In genomic region chr6:35624341-35625070, GRCh38 we compare ENCODE assay signal across 10 cellular contexts.
DNase-seq lines count a peak whose midpoint lies in the region; ATAC-seq, FAIRE-seq and TF ChIP-seq lines count a peak whose summit lies in the region.
"Had no signal": no experiment of that assay in that cellular context is flagged by ENCODE, and none has a peak within 500 bp of the region (broad histone marks: within the 10 kb centered on the region; RNA-seq: fewer than 3 reads in every experiment).

No MANE protein-coding gene starts in this region.

- no peaks in the 10 kb centered on the region for H3K27me3 ChIP-seq in endothelial cell of umbilical vein (ENCODE audit: control insufficient read depth in 2 of 2, insufficient read depth in 2 of 2, low read length in 2 of 2)
- H3K27me3 ChIP-seq: left lung had no signal

- POLR2A ChIA-PET in endothelial cell of umbilical vein (lab: Charles Lee) = no interaction called here

- peak; percentile 23 to 41 for TF ChIP-seq CTCF in endothelial cell of umbilical vein (IDR thresholded peaks at IDR 0.05; ENCODE audit: extremely low read depth in 1 of 2, insufficient read depth in 1 of 2, low read depth in 1 of 2, low read length in 2 of 2)

- ATAC-seq in activated CD8-positive, alpha-beta memory T cell treated with anti-CD3 and anti-CD28 coated beads, Interleukin-2, amount 10 ng/mL, durations not matched to agents 7 days and 5 days = no peak
- peak; percentile 61 for ATAC-seq in stimulated activated naive CD8-positive, alpha-beta T cell treated with anti-CD3 and anti-CD28 coated beads, Interleukin-15, Interleukin-2, amounts not matched to agents 100 U/mL and 50 U/mL, for 24 hours
- ATAC-seq: left lung had no signal

- H3K4me3 ChIP-seq in endothelial cell of umbilical vein (replicated peaks in 1 of 3; ENCODE audit: insufficient read depth in 1 of 3, low read depth in 1 of 3, low read length in 3 of 3) = no peak overlapping the region
- H3K4me3 ChIP-seq: left lung had no signal

- no peaks in the 10 kb centered on the region for H3K9me3 ChIP-seq in endothelial cell of umbilical vein (replicated peaks; ENCODE audit: control insufficient read depth, insufficient read depth, low read length)
- H3K9me3 ChIP-seq: left lung had no signal

- H3K9ac ChIP-seq in endothelial cell of umbilical vein (replicated peaks; ENCODE audit: extremely low read depth, insufficient read depth, low read length) = no peak overlapping the region

- peaks cover 8% of the 10 kb centered on the region for H3K4me1 Mint-ChIP-seq in activated CD8-positive, alpha-beta memory T cell treated with anti-CD3 and anti-CD28 coated beads, Interleukin-2, amount 10 ng/mL, durations not matched to agents 7 days and 5 days

- no peaks in the 10 kb centered on the region for H3K27me3 Mint-ChIP-seq in activated CD8-positive, alpha-beta memory T cell treated with anti-CD3 and anti-CD28 coated beads, Interleukin-2, amount 10 ng/mL, durations not matched to agents 7 days and 5 days

- no peaks in the 10 kb centered on the region for H4K20me1 ChIP-seq in endothelial cell of umbilical vein (replicated peaks; ENCODE audit: control insufficient read depth, extremely low read depth, insufficient read depth, low read length)

- CTCF ChIA-PET in activated CD8-positive, alpha-beta memory T cell treated with anti-CD3 and anti-CD28 coated beads, Interleukin-2, amount 10 ng/mL, durations not matched to agents 7 days and 5 days (lab: Charles Lee) = interaction anchor here (0.7 to 4.5 kb wide), 17 partner anchors 10 to 128 kb away, joined by 3 to 25 read pairs (median 5); partner anchors contain the start of genes ARMC12 and TEAD3
- CTCF ChIA-PET in endothelial cell of umbilical vein (lab: Charles Lee) = interaction anchor here (0.6 to 5.2 kb wide), 32 partner anchors 10 to 112 kb away, joined by 3 to 56 read pairs (median 6); partner anchors contain the start of gene ARMC12

- H3K9me3 Mint-ChIP-seq in activated CD8-positive, alpha-beta memory T cell treated with anti-CD3 and anti-CD28 coated beads, Interleukin-2, amount 10 ng/mL, durations not matched to agents 7 days and 5 days (ENCODE audit: low read depth) = no peaks in the 10 kb centered on the region

- H3K27ac ChIP-seq in endothelial cell of umbilical vein (ENCODE audit: insufficient read depth, low read depth, low read length) = no peak overlapping the region

- peaks cover 0 to 4% of the 10 kb centered on the region in 2 experiments for H3K36me3 ChIP-seq in endothelial cell of umbilical vein (ENCODE audit: control insufficient read depth in 2 of 2, extremely low read depth in 1 of 2, insufficient read depth in 2 of 2, low read length in 2 of 2)

- peak overlapping the region; percentile 2 for H3K27ac Mint-ChIP-seq in activated CD8-positive, alpha-beta memory T cell treated with anti-CD3 and anti-CD28 coated beads, Interleukin-2, amount 10 ng/mL, durations not matched to agents 7 days and 5 days

- dilution Hi-C loops in endothelial cell of umbilical vein (cut with MboI; ENCODE audit: extremely low pct_ligation_motif_present, low sequenced_read_pairs) = no loop called here

- TF ChIP-seq POLR2A in endothelial cell of umbilical vein (IDR thresholded peaks at IDR 0.05; ENCODE audit: low read depth, low read length) = no peak

- BruUV-seq in endothelial cell of umbilical vein (replicated peaks; lab: Mats Ljungman, UMichigan) = no TSS peak

- H3K4me2 ChIP-seq in endothelial cell of umbilical vein (ENCODE audit: insufficient read depth, low read length) = no peak overlapping the region

- no peak for DNase-seq in activated CD8-positive, alpha-beta memory T cell treated with anti-CD3 and anti-CD28 coated beads, Interleukin-2, amount 10 ng/mL, durations not matched to agents 7 days and 5 days
- no peak for DNase-seq in activated CD8-positive, alpha-beta memory T cell treated with anti-CD3 and anti-CD28 coated beads, Interleukin-2, amount 50 U/mL, for 4 hours
- DNase-seq in RKO (ENCODE audit: low spot score) = peak; percentile 15
- DNase-seq in endothelial cell of umbilical vein (ENCODE audit: low read depth, low spot score) = peak; percentile 42
- no peak for DNase-seq in stimulated activated naive CD8-positive, alpha-beta T cell treated with anti-CD3 and anti-CD28 coated beads, Interleukin-15, Interleukin-2, amounts not matched to agents 100 U/mL and 50 U/mL, for 24 hours
- DNase-seq in globus pallidus (ENCODE audit: low spot score) = no peak
- DNase-seq in NCI-H2227 (lab: John Stamatoyannopoulos, UW; ENCODE audit: unreplicated experiment) = no peak
- no peak for DNase-seq in NK-92 treated with Interleukin-12 subunit alpha and Interleukin-12 subunit beta, amount 100 ng/mL, for 24 hours (lab: John Stamatoyannopoulos, UW)
- DNase-seq: activated effector memory CD4-positive, alpha-beta T cell treated with Interleukin-2 at 50 U/mL for 16 hours; left lung had no signal

- no peaks in the 10 kb centered on the region for H3K79me2 ChIP-seq in endothelial cell of umbilical vein (ENCODE audit: control insufficient read depth, insufficient read depth, low read length)

- intact Hi-C loops in endothelial cell of umbilical vein (cut with micrococcal nuclease) = loop anchor here (1.0 to 10.0 kb wide), 4 partner anchors 41 to 112 kb away; no protein-coding TSS in a partner anchor

- no peak overlapping the region for H3K4me3 Mint-ChIP-seq in activated CD8-positive, alpha-beta memory T cell treated with anti-CD3 and anti-CD28 coated beads, Interleukin-2, amount 10 ng/mL, durations not matched to agents 7 days and 5 days

- peak; percentile 35 for FAIRE-seq in endothelial cell of umbilical vein (lab: Jason Lieb, UNC)

- H3K9me1 ChIP-seq in endothelial cell of umbilical vein (replicated peaks; ENCODE audit: control insufficient read depth, extremely low read depth, insufficient read depth, low read length) = no peaks in the 10 kb centered on the region

- no peak overlapping the region for H2AFZ ChIP-seq in endothelial cell of umbilical vein (ENCODE audit: low read depth, low read length)

- peaks cover 21% of the 10 kb centered on the region for H3K36me3 Mint-ChIP-seq in activated CD8-positive, alpha-beta memory T cell treated with anti-CD3 and anti-CD28 coated beads, Interleukin-2, amount 10 ng/mL, durations not matched to agents 7 days and 5 days

- no peaks in the 10 kb centered on the region for H3K4me1 ChIP-seq in endothelial cell of umbilical vein (ENCODE audit: control insufficient read depth, extremely low read depth, insufficient read depth, low read length)

TF ChIP-seq in endothelial cell of umbilical vein, 7 proteins besides CTCF, POLR2A, EP300 and RAD21:
- TF ChIP-seq MAX (IDR thresholded peaks at IDR 0.05; ENCODE audit: insufficient read depth, insufficient read length) = no peak
- no peak for TF ChIP-seq EZH2 (IDR thresholded peaks at IDR 0.05; ENCODE audit: borderline replicate concordance, low read depth, low read length, severe bottlenecking)
- no peak for TF ChIP-seq JUN (IDR thresholded peaks at IDR 0.05; ENCODE audit: borderline replicate concordance, insufficient read depth, insufficient read length, low read depth)
- TF ChIP-seq POLR2AphosphoS5 (IDR thresholded peaks at IDR 0.05; ENCODE audit: insufficient read depth, low read depth, low read length) = no peak
- TF ChIP-seq FOS (IDR thresholded peaks at IDR 0.05; ENCODE audit: borderline replicate concordance, insufficient read depth, low read length) = no peak
- TF ChIP-seq MYC (IDR thresholded peaks at IDR 0.05; ENCODE audit: low read depth, low read length) = no peak
- TF ChIP-seq GATA2 (IDR thresholded peaks at IDR 0.05; ENCODE audit: insufficient read depth, insufficient read length, low read depth, low read length) = no peak

Comparison
In these comparisons a context has a peak if more than half of its experiments do, and no peak if none do; other contexts are left out.
1. DNase-seq: peak in RKO (single experiment) and endothelial cell of umbilical vein (single experiment); none in activated CD8-positive, alpha-beta memory T cell treated with anti-CD3 and anti-CD28 coated beads, Interleukin-2, amount 10 ng/mL, durations not matched to agents 7 days and 5 days (single experiment), activated CD8-positive, alpha-beta memory T cell treated with anti-CD3 and anti-CD28 coated beads, Interleukin-2, amount 50 U/mL, for 4 hours (single experiment), stimulated activated naive CD8-positive, alpha-beta T cell treated with anti-CD3 and anti-CD28 coated beads, Interleukin-15, Interleukin-2, amounts not matched to agents 100 U/mL and 50 U/mL, for 24 hours (single experiment), globus pallidus (single experiment), NCI-H2227 (single experiment) and NK-92 treated with Interleukin-12 subunit alpha and Interleukin-12 subunit beta, amount 100 ng/mL, for 24 hours (single experiment).